ENCODE assay signal across 16 cellular contexts in the genomic region with DNA sequence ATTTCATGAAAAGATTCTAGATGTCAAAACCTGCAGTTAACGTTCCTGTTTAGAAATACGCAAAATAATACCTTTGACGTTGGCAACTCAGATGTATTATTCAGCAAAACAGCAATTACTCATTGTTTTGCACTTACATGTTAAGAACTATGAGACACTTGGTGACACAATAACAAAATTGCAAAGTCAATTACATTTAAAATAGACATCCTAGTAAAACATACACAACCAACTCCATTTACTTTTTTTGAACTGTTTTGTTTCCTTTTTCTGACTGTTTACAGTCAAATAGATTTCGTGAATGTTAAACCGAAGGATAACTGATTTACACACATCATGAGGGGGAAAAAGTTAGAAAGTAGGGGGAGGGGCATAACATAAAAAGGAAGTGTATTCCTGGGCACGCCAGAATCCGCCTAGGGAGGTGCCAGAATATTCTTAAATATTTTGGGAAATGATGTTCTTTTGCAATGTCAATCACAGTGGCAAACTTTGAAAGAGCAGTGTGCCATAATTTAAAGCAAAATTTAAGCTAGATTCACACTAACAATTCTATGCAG.
"Had no signal": no experiment of that assay in that cellular context is flagged by ENCODE, and none has a peak within 500 bp of the region (broad histone marks: within the 10 kb centered on the region; RNA-seq: fewer than 3 reads in every experiment).

No MANE protein-coding gene starts in this region.

- DNase-seq: activated CD4-positive, alpha-beta T cell treated with anti-CD3 and anti-CD28 coated beads for 4 hours; activated CD8-positive, alpha-beta memory T cell treated with anti-CD3 and anti-CD28 coated beads, Interleukin-2, amount 50 U/mL, for 48 hours; activated CD8-positive, alpha-beta T cell treated with anti-CD3 and anti-CD28 coated beads, Interleukin-2, amount 10 ng/mL, durations not matched to agents 7 days and 5 days; activated naive CD4-positive, alpha-beta T cell; foreskin keratinocyte; heart right ventricle; natural killer cell; sigmoid colon; stimulated activated CD4-positive, alpha-beta T cell treated with anti-CD3 and anti-CD28 coated beads, Interleukin-2, amount 100 ng/mL, for 24 hours; stimulated activated naive CD4-positive, alpha-beta T cell; T-cell; WERI-Rb-1 had no signal

- H3K36me3 Mint-ChIP-seq: type B pancreatic cell had no signal

- H3K27ac ChIP-seq: foreskin keratinocyte, heart right ventricle, sigmoid colon, suprapubic skin, WERI-Rb-1 had no signal

- H3K9me3 ChIP-seq: heart right ventricle, sigmoid colon, suprapubic skin had no signal

- H3K9me3 Mint-ChIP-seq: activated T-helper 1 cell treated with anti-CD3 and anti-CD28 coated beads, Interleukin-12 subunit alpha, Interleukin-12 subunit beta, Interleukin-2, Interleukin-4 antibody, amounts not matched to agents 30 ng/mL and 10 ng/mL and 1 ng/mL, durations not matched to agents 14 hours and 24 hours and 36 hours; type B pancreatic cell had no signal

- H3K27ac Mint-ChIP-seq: activated CD8-positive, alpha-beta T cell treated with anti-CD3 and anti-CD28 coated beads, Interleukin-2, amount 10 ng/mL, durations not matched to agents 7 days and 5 days; activated T-helper 1 cell treated with anti-CD3 and anti-CD28 coated beads, Interleukin-12 subunit alpha, Interleukin-12 subunit beta, Interleukin-2, Interleukin-4 antibody, amounts not matched to agents 30 ng/mL and 10 ng/mL and 1 ng/mL, durations not matched to agents 14 hours and 24 hours and 36 hours; natural killer cell; type B pancreatic cell had no signal

- ATAC-seq: activated CD8-positive, alpha-beta T cell treated with anti-CD3 and anti-CD28 coated beads, Interleukin-2, amount 10 ng/mL, durations not matched to agents 7 days and 5 days; foreskin keratinocyte; heart right ventricle; left lobe of liver; natural killer cell; T-cell had no signal

- H3K4me3 Mint-ChIP-seq: activated CD8-positive, alpha-beta T cell treated with anti-CD3 and anti-CD28 coated beads, Interleukin-2, amount 10 ng/mL, durations not matched to agents 7 days and 5 days; activated T-helper 1 cell treated with anti-CD3 and anti-CD28 coated beads, Interleukin-12 subunit alpha, Interleukin-12 subunit beta, Interleukin-2, Interleukin-4 antibody, amounts not matched to agents 30 ng/mL and 10 ng/mL and 1 ng/mL, durations not matched to agents 14 hours and 24 hours and 36 hours; natural killer cell; T-cell; type B pancreatic cell had no signal

- H3K4me3 ChIP-seq: sigmoid colon, suprapubic skin had no signal

- H3K4me1 ChIP-seq: foreskin keratinocyte had no signal

- H3K36me3 ChIP-seq: heart right ventricle, sigmoid colon, suprapubic skin, WERI-Rb-1 had no signal
